In the genomic region with DNA sequence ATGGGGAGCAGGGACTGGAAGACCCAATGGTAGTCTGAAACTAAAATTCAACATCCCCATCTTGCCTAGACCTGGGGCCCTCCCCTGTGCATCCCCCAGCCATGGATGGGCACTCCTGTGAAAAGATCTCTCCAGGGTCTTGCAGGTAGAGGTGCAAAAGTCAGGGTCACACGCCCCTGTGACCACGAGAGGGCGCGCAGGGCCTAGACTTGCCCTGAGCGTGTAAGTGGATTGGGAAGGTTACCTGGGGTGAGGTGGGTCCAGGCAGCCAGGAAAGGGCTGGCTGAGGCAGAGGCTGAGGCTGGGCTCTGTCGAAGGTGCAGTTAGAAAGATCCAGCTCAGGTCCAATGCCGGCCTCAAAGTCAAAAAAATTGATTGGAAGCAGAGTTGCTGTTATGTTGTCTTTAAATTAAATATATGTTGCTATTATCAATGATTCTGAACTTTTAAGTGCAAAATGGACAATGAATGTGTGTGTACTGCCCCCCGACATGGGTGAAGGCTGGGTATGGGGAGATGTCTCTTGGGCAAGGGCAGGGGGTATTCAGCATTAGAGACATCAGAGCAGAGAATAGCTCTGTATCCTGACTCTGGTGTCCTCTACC, we compare ENCODE assay signal across 2 cellular contexts.
TF ChIP-seq lines count a peak whose summit lies in the region.

No MANE protein-coding gene starts in this region.

TF ChIP-seq in A549, 52 proteins besides CTCF, POLR2A, EP300 and RAD21:
- peak; percentile 86 for TF ChIP-seq SMC3 (IDR thresholded peaks at IDR 0.05)
- no peak for TF ChIP-seq MAZ (IDR thresholded peaks at IDR 0.05; ENCODE audit: borderline replicate concordance, low read depth, low read length)

TF ChIP-seq in H1, 55 proteins besides CTCF, POLR2A, EP300 and RAD21:
- TF ChIP-seq TAF1 (IDR thresholded peaks at IDR 0.05; ENCODE audit: low read depth, low read length) = no peak
- no peak for TF ChIP-seq HDAC6 (IDR thresholded peaks at IDR 0.05; ENCODE audit: low read depth, low read length)
- peak; percentile 84; the same call in 1 of the 2 replicates for TF ChIP-seq RXRA (IDR thresholded peaks at IDR 0.05; ENCODE audit: insufficient read depth, low read depth, low read length)
- peak; percentile 60; the same call in 1 of the 2 replicates for TF ChIP-seq JUND (IDR thresholded peaks at IDR 0.05; ENCODE audit: low read length)
- no peak for TF ChIP-seq BACH1 (IDR thresholded peaks at IDR 0.05; ENCODE audit: low read length)
- TF ChIP-seq BRCA1 (IDR thresholded peaks at IDR 0.05; ENCODE audit: low read depth, low read length) = no peak
- TF ChIP-seq NANOG (IDR thresholded peaks at IDR 0.05; ENCODE audit: insufficient read depth, low read depth, low read length, poor library complexity, severe bottlenecking) = no peak
- TF ChIP-seq, protein P1, sequence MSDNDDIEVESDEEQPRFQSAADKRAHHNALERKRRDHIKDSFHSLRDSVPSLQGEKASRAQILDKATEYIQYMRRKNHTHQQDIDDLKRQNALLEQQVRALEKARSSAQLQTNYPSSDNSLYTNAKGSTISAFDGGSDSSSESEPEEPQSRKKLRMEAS (IDR thresholded peaks at IDR 0.05) = peak; percentile 26; the same call in 1 of the 2 replicates
- TF ChIP-seq SIX5 (IDR thresholded peaks at IDR 0.05; ENCODE audit: low read depth, low read length) = no peak
- TF ChIP-seq TAF7 (optimal IDR thresholded peaks at IDR 0.05; ENCODE audit: borderline replicate concordance, low read depth, low read length) = peak; percentile 47
- no peak for TF ChIP-seq MAFK (IDR thresholded peaks at IDR 0.05; ENCODE audit: low read depth, low read length)
